ENCODE assay signal across 25 cellular contexts in the genomic region with DNA sequence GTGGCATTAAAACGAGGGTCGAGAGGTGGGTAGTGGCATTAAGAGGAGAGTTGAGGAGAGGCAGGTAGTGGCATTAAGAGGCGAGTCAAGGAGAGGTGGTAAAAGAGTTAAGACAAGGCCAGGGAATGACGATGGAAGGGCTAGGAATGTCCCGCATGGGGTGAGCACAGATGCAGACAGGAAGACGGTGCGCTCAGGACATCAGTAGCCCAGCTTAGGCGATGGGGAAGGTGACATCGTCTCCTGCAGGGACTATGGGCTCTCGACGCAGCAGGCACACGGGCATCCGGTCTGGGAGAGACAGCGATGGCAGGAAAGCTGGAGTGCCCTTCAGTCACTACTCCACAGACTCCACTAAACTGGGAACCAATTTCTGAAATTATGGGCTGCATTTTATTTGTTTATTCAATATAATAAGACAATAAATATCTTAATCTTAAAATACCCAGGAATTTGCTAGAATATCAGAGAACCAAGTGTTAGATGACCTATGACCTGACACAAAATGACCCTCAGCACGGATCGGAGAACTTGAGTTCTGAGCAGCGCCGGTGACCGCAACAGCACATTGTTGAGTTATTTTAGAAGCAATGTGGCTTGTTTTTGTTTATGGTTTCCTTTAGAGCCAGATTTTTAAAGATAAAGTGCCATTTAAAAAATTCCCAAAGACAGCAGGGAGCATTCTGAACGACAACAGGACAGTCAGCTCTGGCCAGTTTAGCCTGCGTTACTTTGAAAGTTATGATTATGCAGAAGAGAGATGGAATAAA.
"Had no signal": no experiment of that assay in that cellular context is flagged by ENCODE, and none has a peak within 500 bp of the region (broad histone marks: within the 10 kb centered on the region; RNA-seq: fewer than 3 reads in every experiment).

No MANE protein-coding gene starts in this region.

- H3K36me3 Mint-ChIP-seq: activated CD4-positive, alpha-beta memory T cell treated with anti-CD3 and anti-CD28 coated beads for 36 hours; activated naive CD4-positive, alpha-beta T cell treated with anti-CD3 and anti-CD28 coated beads, Interleukin-2, amount 50 U/mL, for 24 hours had no signal

- H3K27me3 ChIP-seq: pancreas, transverse colon, vagina had no signal

- DNase-seq: activated CD4-positive, alpha-beta T cell treated with anti-CD3 and anti-CD28 coated beads, Interleukin-2, amount 10 ng/mL, durations not matched to agents 24 days and 14 days; activated CD4-positive, CD25-positive, alpha-beta regulatory T cell treated with anti-CD3 and anti-CD28 coated beads, Interleukin-2, amount 50 U/mL, for 72 hours; activated naive CD8-positive, alpha-beta T cell treated with anti-CD3 and anti-CD28 coated beads, Interleukin-2, amount 50 U/mL, for 24 hours; amygdala; caudate nucleus; cortex of kidney; effector memory CD8-positive, alpha-beta T cell; erythroblast; head of caudate nucleus; left ventricle myocardium superior; mammary epithelial cell; nucleus accumbens; pancreas; retina; small intestine; stimulated activated CD4-positive, alpha-beta T cell treated with anti-CD3 and anti-CD28 coated beads, Interleukin-1b, Interleukin-23, amount 100 ng/mL, for 48 hours; stimulated activated naive B cell treated with anti-CD40 and anti-IgM and Interleukin-4, amounts not matched to agents 10 μg/mL and 1 μg/mL and 100 μg/mL, for 72 hours; T-helper 17 cell; T1000; transverse colon had no signal

- H3K4me1 Mint-ChIP-seq: activated CD4-positive, alpha-beta T cell treated with anti-CD3 and anti-CD28 coated beads, Interleukin-2, amount 10 ng/mL, durations not matched to agents 24 days and 14 days; stimulated activated naive B cell treated with anti-CD40 and anti-IgM and Interleukin-4, amounts not matched to agents 10 μg/mL and 1 μg/mL and 100 μg/mL, for 72 hours had no signal

- H3K27ac ChIP-seq: pancreas, prostate gland, transverse colon, vagina had no signal

- H3K27me3 Mint-ChIP-seq: activated CD4-positive, alpha-beta T cell treated with anti-CD3 and anti-CD28 coated beads, Interleukin-2, amount 10 ng/mL, durations not matched to agents 24 days and 14 days; T-helper 17 cell had no signal

- H3K4me3 Mint-ChIP-seq: activated CD4-positive, alpha-beta memory T cell treated with anti-CD3 and anti-CD28 coated beads for 36 hours; activated CD4-positive, alpha-beta T cell treated with anti-CD3 and anti-CD28 coated beads, Interleukin-2, amount 10 ng/mL, durations not matched to agents 24 days and 14 days; activated naive CD4-positive, alpha-beta T cell treated with anti-CD3 and anti-CD28 coated beads, Interleukin-2, amount 50 U/mL, for 24 hours; activated naive CD8-positive, alpha-beta T cell treated with anti-CD3 and anti-CD28 coated beads, Interleukin-2, amount 50 U/mL, for 24 hours; stimulated activated naive B cell treated with anti-CD40 and anti-IgM and Interleukin-4, amounts not matched to agents 10 μg/mL and 1 μg/mL and 100 μg/mL, for 72 hours; T-helper 17 cell had no signal

- H3K27ac Mint-ChIP-seq: activated CD4-positive, alpha-beta memory T cell treated with anti-CD3 and anti-CD28 coated beads for 36 hours; activated CD4-positive, alpha-beta T cell treated with anti-CD3 and anti-CD28 coated beads, Interleukin-2, amount 10 ng/mL, durations not matched to agents 24 days and 14 days; activated naive CD8-positive, alpha-beta T cell treated with anti-CD3 and anti-CD28 coated beads, Interleukin-2, amount 50 U/mL, for 24 hours; activated T-helper 2 cell treated with anti-CD3 and anti-CD28 coated beads, Interferon-gamma antibody, Interleukin-2, Interleukin-4, amounts not matched to agents 10 μg/mL and 5 μg/mL and 100 μg/mL, durations not matched to agents 14 hours and 24 hours and 36 hours; stimulated activated naive B cell treated with anti-CD40 and anti-IgM and Interleukin-4, amounts not matched to agents 10 μg/mL and 1 μg/mL and 100 μg/mL, for 72 hours; T-helper 17 cell had no signal

- H3K9me3 ChIP-seq: pancreas, prostate gland, transverse colon, vagina had no signal

- H3K36me3 ChIP-seq: pancreas, prostate gland, transverse colon, vagina had no signal

- H3K4me1 ChIP-seq: pancreas, prostate gland, transverse colon, vagina had no signal

- H3K4me3 ChIP-seq: pancreas, prostate gland, transverse colon, vagina had no signal
